9 cellular contexts compared by ENCODE assay signal in genomic region chr2:159091381-159091780, GRCh38.
DNase-seq lines count a peak whose midpoint lies in the region; ATAC-seq and TF ChIP-seq lines count a peak whose summit lies in the region.
"Had no signal": no experiment of that assay in that cellular context is flagged by ENCODE, and none has a peak within 500 bp of the region (broad histone marks: within the 10 kb centered on the region; RNA-seq: fewer than 3 reads in every experiment).

No MANE protein-coding gene starts in this region.

- peaks cover 0 to 4% of the 10 kb centered on the region in 2 donors for H3K9me3 ChIP-seq in transverse colon

- peaks cover 40% of the 10 kb centered on the region for H3K4me1 Mint-ChIP-seq in activated naive CD4-positive, alpha-beta T cell treated with anti-CD3 and anti-CD28 coated beads, Interleukin-2, amount 50 U/mL, for 24 hours

- in situ Hi-C loops in transverse colon (cut with MboI; ENCODE audit: low pct_ligation_motif_present in 1 of 4, low pct_unique_long_range_greater_than_20kb in 1 of 4, low sequenced_read_pairs in 3 of 4): no loop called here

- H3K4me3 Mint-ChIP-seq in activated naive CD4-positive, alpha-beta T cell treated with anti-CD3 and anti-CD28 coated beads, Interleukin-2, amount 50 U/mL, for 24 hours: peak overlapping the region; percentile 27

- ATAC-seq in activated naive CD4-positive, alpha-beta T cell treated with anti-CD3 and anti-CD28 coated beads, Interleukin-2, amount 50 U/mL, for 72 hours: no peak
- ATAC-seq in HG03045 (IDR thresholded peaks at IDR 0.05; ENCODE audit: unreplicated experiment) (no peak), HG03354 (IDR thresholded peaks at IDR 0.05; ENCODE audit: poor library complexity, severe bottlenecking, unreplicated experiment) (no peak), GM19328 (IDR thresholded peaks at IDR 0.05; ENCODE audit: unreplicated experiment) (no peak)

- H3K36me3 ChIP-seq in transverse colon: no peaks in the 10 kb centered on the region

- H3K27me3 Mint-ChIP-seq in activated naive CD4-positive, alpha-beta T cell treated with anti-CD3 and anti-CD28 coated beads, Interleukin-2, amount 50 U/mL, for 24 hours: no peaks in the 10 kb centered on the region

- H3K27ac ChIP-seq in transverse colon: peak overlapping the region; percentile 79 to 90 (median 84)

- TF ChIP-seq CTCF in transverse colon (IDR thresholded peaks at IDR 0.05): no peak

- no peak for TF ChIP-seq POLR2A in transverse colon (IDR thresholded peaks at IDR 0.05)

- H3K27ac Mint-ChIP-seq in activated naive CD4-positive, alpha-beta T cell treated with anti-CD3 and anti-CD28 coated beads, Interleukin-2, amount 50 U/mL, for 24 hours: peak overlapping the region; percentile 65
- no peak overlapping the region for H3K27ac Mint-ChIP-seq in activated naive CD4-positive, alpha-beta T cell treated with anti-CD3 and anti-CD28 coated beads, Interleukin-2, amount 50 U/mL, for 72 hours
- H3K27ac Mint-ChIP-seq: activated T-helper 2 cell treated with anti-CD3 and anti-CD28 coated beads, Interferon-gamma antibody, Interleukin-2, Interleukin-4, amounts not matched to agents 10 μg/mL and 5 μg/mL and 100 μg/mL, durations not matched to agents 14 hours and 24 hours and 36 hours had no signal

- H3K4me3 ChIP-seq in transverse colon: no peak overlapping the region

- peaks cover 5% of the 10 kb centered on the region for H3K36me3 Mint-ChIP-seq in activated naive CD4-positive, alpha-beta T cell treated with anti-CD3 and anti-CD28 coated beads, Interleukin-2, amount 50 U/mL, for 24 hours
- H3K36me3 Mint-ChIP-seq in activated naive CD4-positive, alpha-beta T cell treated with anti-CD3 and anti-CD28 coated beads, Interleukin-2, amount 50 U/mL, for 72 hours: peaks cover 7 to 13% of the 10 kb centered on the region in 2 donors

- intact Hi-C loops in transverse colon (cut with DNase I; ENCODE audit: low total_unique reads): no loop called here

- H3K9me3 Mint-ChIP-seq in activated naive CD4-positive, alpha-beta T cell treated with anti-CD3 and anti-CD28 coated beads, Interleukin-2, amount 50 U/mL, for 24 hours: peaks cover 1% of the 10 kb centered on the region
- peaks cover 5 to 7% of the 10 kb centered on the region in 2 donors for H3K9me3 Mint-ChIP-seq in activated naive CD4-positive, alpha-beta T cell treated with anti-CD3 and anti-CD28 coated beads, Interleukin-2, amount 50 U/mL, for 72 hours

- H3K4me1 ChIP-seq in transverse colon: peaks cover 40 to 73% (median 59%) of the 10 kb centered on the region in 4 donors

- H3K27me3 ChIP-seq in transverse colon: no peaks in the 10 kb centered on the region

- TF ChIP-seq EP300 in transverse colon (IDR thresholded peaks at IDR 0.05; ENCODE audit: low read depth): no peak

- 25 to 28% methylated on average over 2 of the region's 2 CpGs for WGBS in transverse colon (ENCODE audit: low coverage in 1 of 2), 2 donors

- no peak for DNase-seq in activated naive CD4-positive, alpha-beta T cell treated with anti-CD3 and anti-CD28 coated beads, Interleukin-2, amount 50 U/mL, for 72 hours (ENCODE audit: low spot score in 2 of 2)
- DNase-seq in astrocyte of the hippocampus (ENCODE audit: low read depth, low spot score) (peak; percentile 67), kidney glomerular epithelial cell (lab: John Stamatoyannopoulos, UW) (peak; percentile 47), transverse colon (no peak)

Comparison
In these comparisons a context has a peak if more than half of its experiments do, and no peak if none do; other contexts are left out.
1. DNase-seq: peak in astrocyte of the hippocampus (single experiment) and kidney glomerular epithelial cell (single experiment); none in activated naive CD4-positive, alpha-beta T cell treated with anti-CD3 and anti-CD28 coated beads, Interleukin-2, amount 50 U/mL, for 72 hours (0 of 2) and transverse colon (single experiment).